Comparison of ENCODE assay signal across 1 cellular context in the genomic region with DNA sequence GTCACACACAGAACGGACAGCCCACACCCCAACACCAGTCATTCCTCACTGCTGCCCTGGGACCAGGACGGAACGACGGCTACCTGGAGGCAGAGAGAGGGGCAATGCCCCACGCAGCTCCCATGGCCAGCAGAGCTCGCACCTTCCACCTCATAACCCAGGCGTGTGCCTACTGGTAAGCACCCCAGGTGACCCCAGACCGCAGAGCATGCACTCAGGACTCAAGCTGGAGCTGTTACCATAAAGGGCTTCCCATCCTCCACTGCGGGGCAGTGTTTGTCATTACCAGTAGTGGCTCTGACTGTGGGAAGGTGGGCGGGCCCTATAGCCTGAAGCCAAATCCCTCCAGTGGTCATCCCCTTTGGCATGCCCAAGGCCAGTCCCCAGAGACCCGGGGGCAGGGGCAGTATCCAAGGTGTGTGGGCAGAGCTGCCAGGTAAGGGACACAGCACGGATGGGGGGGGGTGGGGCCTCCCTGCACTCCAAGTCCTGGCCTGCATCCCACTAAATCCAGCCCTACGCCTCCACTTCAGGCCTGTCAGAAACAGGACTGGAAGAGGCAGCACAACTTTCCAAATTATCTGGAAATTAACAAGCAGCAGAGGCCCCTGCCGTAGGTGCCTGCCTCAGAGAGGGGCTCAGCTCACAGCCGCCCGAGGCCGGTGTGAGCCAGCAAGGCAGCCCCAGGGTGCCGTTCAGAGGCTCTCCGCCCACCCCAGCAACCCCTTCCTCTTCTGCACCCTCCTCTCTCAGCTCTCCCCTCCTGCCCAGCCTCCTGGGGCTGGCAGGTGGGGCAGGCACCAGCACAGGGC.
TF ChIP-seq lines count a peak whose summit lies in the region.

No MANE protein-coding gene starts in this region.

TF ChIP-seq in HepG2, 621 proteins besides CTCF, POLR2A, EP300 and RAD21 (continued from another document and continues in another):
- no peak for TF ChIP-seq ATF2 (CRISPR knock-in tag; IDR thresholded peaks at IDR 0.05)
- TF ChIP-seq ZIK1 (CRISPR knock-in tag; IDR thresholded peaks at IDR 0.05; ENCODE audit: borderline replicate concordance, low read depth), result no peak
- TF ChIP-seq SP1 (IDR thresholded peaks at IDR 0.05), result no peak
- TF ChIP-seq SP1 (CRISPR knock-in tag; IDR thresholded peaks at IDR 0.05), result peak; percentile 19; the same call in 1 of the 2 replicates
- no peak for TF ChIP-seq AHDC1 (CRISPR knock-in tag; IDR thresholded peaks at IDR 0.05; ENCODE audit: borderline replicate concordance)
- TF ChIP-seq ZNF230 (CRISPR knock-in tag; IDR thresholded peaks at IDR 0.05), result no peak
- TF ChIP-seq UBTF (CRISPR knock-in tag; IDR thresholded peaks at IDR 0.05), result peak; percentile 5; the same call in 1 of the 2 replicates
- TF ChIP-seq PCBP1 (IDR thresholded peaks at IDR 0.05; ENCODE audit: borderline replicate concordance, low read depth, low read length), result 0 out of 2 replicates have a peak, but pooled peaks have one; percentile 42
- peak; percentile 68; the same call in 1 of the 2 replicates for TF ChIP-seq CCDC6 (CRISPR knock-in tag; IDR thresholded peaks at IDR 0.05)
- TF ChIP-seq ZNF614 (CRISPR knock-in tag; IDR thresholded peaks at IDR 0.05; ENCODE audit: borderline replicate concordance), result 0 out of 2 replicates have a peak, but pooled peaks have one; percentile 25
- TF ChIP-seq ZNF512B (CRISPR knock-in tag; IDR thresholded peaks at IDR 0.05; ENCODE audit: borderline replicate concordance), result peak; percentile 76; the same call in 1 of the 2 replicates
- peak; percentile 62; the same call in 1 of the 2 replicates for TF ChIP-seq ZNF143 (CRISPR knock-in tag; IDR thresholded peaks at IDR 0.05)
- TF ChIP-seq CBFB (CRISPR knock-in tag; IDR thresholded peaks at IDR 0.05), result peak; percentile 65; the same call in 1 of the 2 replicates
- TF ChIP-seq CENPT (CRISPR knock-in tag; IDR thresholded peaks at IDR 0.05; ENCODE audit: low read depth), result no peak
- no peak for TF ChIP-seq PHB2 (IDR thresholded peaks at IDR 0.05; ENCODE audit: partially characterized antibody)
- peak; percentile 28 for TF ChIP-seq PTBP1 (IDR thresholded peaks at IDR 0.05; ENCODE audit: low read depth, low read length, poor library complexity, severe bottlenecking)
- no peak for TF ChIP-seq TFAP4 (IDR thresholded peaks at IDR 0.05; ENCODE audit: borderline replicate concordance, low read depth)
- no peak for TF ChIP-seq ZNF891 (CRISPR knock-in tag; IDR thresholded peaks at IDR 0.05)
- peak; percentile 20; the same call in 1 of the 2 replicates for TF ChIP-seq MTA1 (CRISPR knock-in tag; IDR thresholded peaks at IDR 0.05; ENCODE audit: borderline replicate concordance)
- TF ChIP-seq RFX1 (IDR thresholded peaks at IDR 0.05), result no peak
- 0 out of 2 replicates have a peak, but pooled peaks have one; percentile 33 for TF ChIP-seq TSC22D2 (CRISPR knock-in tag; IDR thresholded peaks at IDR 0.05; ENCODE audit: borderline replicate concordance)
- TF ChIP-seq ZNF34 (CRISPR knock-in tag; IDR thresholded peaks at IDR 0.05; ENCODE audit: borderline replicate concordance), result 0 out of 2 replicates have a peak, but pooled peaks have one; percentile 51
- TF ChIP-seq ZSCAN12 (CRISPR knock-in tag; IDR thresholded peaks at IDR 0.05), result no peak
- no peak for TF ChIP-seq ZNF746 (CRISPR knock-in tag; IDR thresholded peaks at IDR 0.05)
- TF ChIP-seq ZNF513 (CRISPR knock-in tag; conservative IDR thresholded peaks at IDR 0.05), result no peak
- TF ChIP-seq, protein P1, sequence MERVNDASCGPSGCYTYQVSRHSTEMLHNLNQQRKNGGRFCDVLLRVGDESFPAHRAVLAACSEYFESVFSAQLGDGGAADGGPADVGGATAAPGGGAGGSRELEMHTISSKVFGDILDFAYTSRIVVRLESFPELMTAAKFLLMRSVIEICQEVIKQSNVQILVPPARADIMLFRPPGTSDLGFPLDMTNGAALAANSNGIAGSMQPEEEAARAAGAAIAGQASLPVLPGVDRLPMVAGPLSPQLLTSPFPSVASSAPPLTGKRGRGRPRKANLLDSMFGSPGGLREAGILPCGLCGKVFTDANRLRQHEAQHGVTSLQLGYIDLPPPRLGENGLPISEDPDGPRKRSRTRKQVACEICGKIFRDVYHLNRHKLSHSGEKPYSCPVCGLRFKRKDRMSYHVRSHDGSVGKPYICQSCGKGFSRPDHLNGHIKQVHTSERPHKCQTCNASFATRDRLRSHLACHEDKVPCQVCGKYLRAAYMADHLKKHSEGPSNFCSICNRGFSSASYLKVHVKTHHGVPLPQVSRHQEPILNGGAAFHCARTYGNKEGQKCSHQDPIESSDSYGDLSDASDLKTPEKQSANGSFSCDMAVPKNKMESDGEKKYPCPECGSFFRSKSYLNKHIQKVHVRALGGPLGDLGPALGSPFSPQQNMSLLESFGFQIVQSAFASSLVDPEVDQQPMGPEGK (CRISPR knock-in tag; IDR thresholded peaks at IDR 0.05), result peak; percentile 54; the same call in 1 of the 2 replicates
- TF ChIP-seq KLF9 (CRISPR knock-in tag; IDR thresholded peaks at IDR 0.05; ENCODE audit: low read depth), result no peak
- TF ChIP-seq NR2F6 (IDR thresholded peaks at IDR 0.05), result no peak; the same call in 1 of the 2 replicates
- peak; percentile 45; the same call in 1 of the 2 replicates for TF ChIP-seq NR2F6 (CRISPR knock-in tag; IDR thresholded peaks at IDR 0.05)
- TF ChIP-seq ZNF331 (CRISPR knock-in tag; IDR thresholded peaks at IDR 0.05), result 0 out of 2 replicates have a peak, but pooled peaks have one; percentile 44
- no peak for TF ChIP-seq HNRNPUL1 (IDR thresholded peaks at IDR 0.05; ENCODE audit: low read depth, low read length)
- peak; percentile 50; the same call in 1 of the 2 replicates for TF ChIP-seq ZBTB7B (CRISPR knock-in tag; IDR thresholded peaks at IDR 0.05)
- TF ChIP-seq ZNF335 (CRISPR knock-in tag; IDR thresholded peaks at IDR 0.05), result no peak
- TF ChIP-seq NFIB (CRISPR knock-in tag; IDR thresholded peaks at IDR 0.05; ENCODE audit: borderline replicate concordance), result no peak
- TF ChIP-seq NRL (CRISPR knock-in tag; IDR thresholded peaks at IDR 0.05; ENCODE audit: borderline replicate concordance), result peak; percentile 12; the same call in 1 of the 2 replicates
- TF ChIP-seq ZNF781 (CRISPR knock-in tag; IDR thresholded peaks at IDR 0.05; ENCODE audit: borderline replicate concordance, not compliant biosample characterization), result peak; percentile 23
- 0 out of 2 replicates have a peak, but pooled peaks have one; percentile 31 for TF ChIP-seq IRF2 (CRISPR knock-in tag; IDR thresholded peaks at IDR 0.05)
- no peak for TF ChIP-seq LCORL (IDR thresholded peaks at IDR 0.05)
- no peak for TF ChIP-seq LCORL (CRISPR knock-in tag; IDR thresholded peaks at IDR 0.05)
- no peak for TF ChIP-seq NONO (IDR thresholded peaks at IDR 0.05)
- TF ChIP-seq NONO (CRISPR knock-in tag; conservative IDR thresholded peaks at IDR 0.05), result peak; percentile 39; the same call in 1 of the 2 replicates
